In the genomic region with DNA sequence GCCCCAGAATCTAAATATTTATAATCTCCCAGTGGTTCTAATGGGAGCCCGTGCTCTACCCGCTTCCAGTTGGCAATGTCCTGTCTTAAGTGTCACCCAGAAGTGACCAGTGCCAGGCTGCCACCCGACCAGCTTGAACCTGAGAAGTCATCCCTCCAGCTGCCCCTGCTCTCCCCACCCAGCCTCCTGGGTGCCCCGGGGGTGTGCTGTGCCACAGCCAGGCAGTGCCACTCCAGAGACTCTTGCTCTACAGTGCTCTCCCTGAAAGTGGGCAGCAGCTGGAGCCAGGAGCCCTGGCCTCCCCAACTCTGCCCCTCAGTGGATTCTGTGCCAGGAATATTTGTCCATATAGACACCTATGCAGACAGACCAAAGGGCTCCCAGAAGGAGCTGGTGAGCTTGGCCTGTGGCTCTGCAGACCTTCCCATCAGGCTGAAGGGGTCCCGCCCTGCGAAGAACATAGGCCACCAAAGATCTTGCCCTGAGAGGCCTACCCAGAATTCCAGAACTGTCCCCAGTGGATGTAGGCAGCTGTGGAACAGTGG, we compare ENCODE assay signal across 17 cellular contexts. TPM values are rescaled to one million over a fixed set of nuclear protein-coding genes. Genes with fewer than 3 reads are reported as not detected.
DNase-seq lines count a peak whose midpoint lies in the region; ATAC-seq, FAIRE-seq and TF ChIP-seq lines count a peak whose summit lies in the region.
"Had no signal": no experiment of that assay in that cellular context is flagged by ENCODE, and none has a peak within 500 bp of the region (broad histone marks: within the 10 kb centered on the region; RNA-seq: fewer than 3 reads in every experiment).

No MANE protein-coding gene starts in this region.

- CTCF ChIA-PET in K562 (lab: Yijun Ruan, JAX; ENCODE audit: low intra/inter-chr PET ratio) = interaction anchor here (0.9 to 5.2 kb wide), 4 partner anchors 123 to 274 kb away, joined by 4 to 77 read pairs (median 21); no protein-coding TSS in a partner anchor
- CTCF ChIA-PET in activated CD4-positive, alpha-beta memory T cell treated with anti-CD3 and anti-CD28 coated beads, Interleukin-2, amount 10 ng/mL, durations not matched to agents 7 days and 5 days (lab: Charles Lee) = interaction anchor here (0.9 to 27.1 kb wide), 9 partner anchors 9 to 238 kb away, joined by 3 to 655 read pairs (median 10); partner anchors contain the start of genes AHCYL1 and GNAI3

- no peaks in the 10 kb centered on the region for H3K9me1 ChIP-seq in K562 (ENCODE audit: control insufficient read depth, insufficient read depth, low read length)

- H3K9me3 ChIP-seq in K562 (replicated peaks; ENCODE audit: control insufficient read depth, insufficient read depth, low read depth, low read length) = no peaks in the 10 kb centered on the region
- H3K9me3 ChIP-seq in kidney (ENCODE audit: control insufficient read depth in 1 of 2, low read length in 2 of 2) = no peaks in the 10 kb centered on the region
- H3K9me3 ChIP-seq in ovary = no peaks in the 10 kb centered on the region
- H3K9me3 ChIP-seq: Caco-2 had no signal

- H3K27ac ChIP-seq in KMS-11 (no peak overlapping the region), K562 (ENCODE audit: extremely low read depth, low read depth, low read length) (no peak overlapping the region), kidney (ENCODE audit: low read depth in 2 of 2, low read length in 2 of 2) (no peak overlapping the region), ovary (peak overlapping the region in 1 of 2 donors; percentile 4)
- H3K27ac ChIP-seq: HL-60 had no signal

- no peak for TF ChIP-seq RAD21 in K562 (CRISPR knock-in tag; conservative IDR thresholded peaks at IDR 0.05 in 1 of 2, IDR thresholded peaks at IDR 0.05 in 1 of 2)

- H3K27me3 Mint-ChIP-seq in activated CD4-positive, alpha-beta memory T cell treated with anti-CD3 and anti-CD28 coated beads, Interleukin-2, amount 10 ng/mL, durations not matched to agents 7 days and 5 days = peaks cover 7% of the 10 kb centered on the region

- TF ChIP-seq POLR2A in K562 (conservative IDR thresholded peaks at IDR 0.05) (no peak), ovary (IDR thresholded peaks at IDR 0.05) (no peak)

- no peak for TF ChIP-seq EP300 in K562 (IDR thresholded peaks at IDR 0.05; ENCODE audit: low read length)
- TF ChIP-seq EP300 in ovary (IDR thresholded peaks at IDR 0.05) = no peak

- BruUV-seq in K562 (replicated peaks; lab: Mats Ljungman, UMichigan) = no TSS peak

- ATAC-seq in K562 = no peak
- ATAC-seq: Panc1 had no signal

- H4K20me1 ChIP-seq in KMS-11 (ENCODE audit: insufficient read depth) (no peaks in the 10 kb centered on the region), K562 (replicated peaks; ENCODE audit: control insufficient read depth, insufficient read depth, low read length) (no peaks in the 10 kb centered on the region)

- TF ChIP-seq CTCF in KMS-11 (conservative IDR thresholded peaks at IDR 0.05; ENCODE audit: low read depth, low read length) = no peak
- no peak for TF ChIP-seq CTCF in K562 (IDR thresholded peaks at IDR 0.05 in 2 of 3, conservative IDR thresholded peaks at IDR 0.05 in 1 of 3; ENCODE audit: insufficient read depth in 2 of 3, low read depth in 1 of 3, low read length in 3 of 3)
- no peak for TF ChIP-seq CTCF in kidney (IDR thresholded peaks at IDR 0.05; ENCODE audit: borderline replicate concordance, extremely low read depth, insufficient read depth)
- TF ChIP-seq CTCF in ovary (IDR thresholded peaks at IDR 0.05) = no peak

- H3K27me3 ChIP-seq in KMS-11 (ENCODE audit: insufficient read depth, low read depth) = no peaks in the 10 kb centered on the region
- H3K27me3 ChIP-seq in K562 (ENCODE audit: control insufficient read depth in 2 of 2, insufficient read depth in 2 of 2, low read length in 2 of 2) = peaks cover 4 to 29% of the 10 kb centered on the region in 2 experiments
- H3K27me3 ChIP-seq in ovary = no peaks in the 10 kb centered on the region

- H3K4me2 ChIP-seq in KMS-11 (no peak overlapping the region), K562 (ENCODE audit: insufficient read depth, low read length) (no peak overlapping the region)

- 57% methylated on average over 6 of the region's 6 CpGs for WGBS in K562 (ENCODE audit: insufficient coverage, low coverage, missing lambda C conversion rate)
- 88 to 98% (median 89%) methylated on average over 5 to 6 of the region's 6 CpGs for WGBS in ovary, 3 donors

- peaks cover 20% of the 10 kb centered on the region for H3K4me1 ChIP-seq in KMS-11 (ENCODE audit: low read depth, poor library complexity, severe bottlenecking)
- peaks cover 11 to 12% of the 10 kb centered on the region in 2 experiments; a peak in 3 of 5 replicates for H3K4me1 ChIP-seq in K562 (replicated peaks in 1 of 2; ENCODE audit: control insufficient read depth in 2 of 2, insufficient read depth in 2 of 2, low read length in 2 of 2)
- H3K4me1 ChIP-seq in kidney (ENCODE audit: control insufficient read depth in 1 of 2, insufficient read depth in 1 of 2, low read depth in 1 of 2, low read length in 2 of 2) = peaks cover 3% of the 10 kb centered on the region in 2 donors
- H3K4me1 ChIP-seq in ovary (ENCODE audit: insufficient read depth) = no peaks in the 10 kb centered on the region
- H3K4me1 ChIP-seq: Caco-2 had no signal

- no peak overlapping the region for H3K4me3 Mint-ChIP-seq in activated CD4-positive, alpha-beta memory T cell treated with anti-CD3 and anti-CD28 coated beads, Interleukin-2, amount 10 ng/mL, durations not matched to agents 7 days and 5 days

- FAIRE-seq in K562 (lab: Jason Lieb, UNC) = no peak
- FAIRE-seq in kidney (lab: Jason Lieb, UNC) = no peak
- FAIRE-seq: H54 had no signal

- no peaks in the 10 kb centered on the region for H3K9me3 Mint-ChIP-seq in activated CD4-positive, alpha-beta memory T cell treated with anti-CD3 and anti-CD28 coated beads, Interleukin-2, amount 10 ng/mL, durations not matched to agents 7 days and 5 days

- POLR2A ChIA-PET in K562 (lab: Yijun Ruan, JAX) = interaction anchor here (0.5 to 10.2 kb wide), 4 partner anchors 207 to 233 kb away, joined by 3 to 99 read pairs (median 4); partner anchors contain the start of genes AHCYL1 and GNAI3
- POLR2A ChIA-PET in activated CD4-positive, alpha-beta memory T cell treated with anti-CD3 and anti-CD28 coated beads, Interleukin-2, amount 10 ng/mL, durations not matched to agents 7 days and 5 days (lab: Charles Lee) = interaction anchor here (2.5 to 9.0 kb wide), 4 partner anchors 133 to 226 kb away, joined by 10 to 71 read pairs (median 15); partner anchors contain the start of genes AHCYL1 and GNAI3

- no peaks in the 10 kb centered on the region for H3K79me2 ChIP-seq in KMS-11 (ENCODE audit: insufficient read depth, low read depth)
- no peaks in the 10 kb centered on the region for H3K79me2 ChIP-seq in K562 (ENCODE audit: control insufficient read depth, insufficient read depth, low read length)

- no peak overlapping the region for H3K27ac Mint-ChIP-seq in activated CD4-positive, alpha-beta memory T cell treated with anti-CD3 and anti-CD28 coated beads, Interleukin-2, amount 10 ng/mL, durations not matched to agents 7 days and 5 days

- H3K36me3 Mint-ChIP-seq in activated CD4-positive, alpha-beta memory T cell treated with anti-CD3 and anti-CD28 coated beads, Interleukin-2, amount 10 ng/mL, durations not matched to agents 7 days and 5 days (ENCODE audit: low read depth) = no peaks in the 10 kb centered on the region

- no peak overlapping the region for H3K4me3 ChIP-seq in KMS-11 (IDR thresholded peaks at IDR 0.05; ENCODE audit: insufficient read depth, low read depth, low read length)
- H3K4me3 ChIP-seq in K562 = no peak overlapping the region
- H3K4me3 ChIP-seq in kidney (ENCODE audit: low read length in 2 of 2) = no peak overlapping the region
- H3K4me3 ChIP-seq in ovary = no peak overlapping the region

- intact Hi-C loops in K562 (cut with micrococcal nuclease) (loop anchor here (1.0 kb wide), 3 partner anchors 54 to 226 kb away; no protein-coding TSS in a partner anchor), kidney (cut with DNase I) (loop anchor here (5.0 kb wide), 2 partner anchors 130 to 225 kb away; partner anchors contain the start of gene GNAI3), ovary (cut with DNase I) (loop anchor here (2.0 to 10.0 kb wide), 7 partner anchors 130 to 332 kb away; partner anchors contain the start of genes GNAI3 (in 3 of the 4) and CSF1 (in 1 of the 4))

- H3K36me3 ChIP-seq in KMS-11 (ENCODE audit: insufficient read depth) (no peaks in the 10 kb centered on the region), K562 (ENCODE audit: control insufficient read depth, insufficient read depth, low read length) (no peaks in the 10 kb centered on the region), kidney (ENCODE audit: control insufficient read depth in 1 of 2, insufficient read depth in 2 of 2, low read length in 2 of 2) (no peaks in the 10 kb centered on the region), ovary (no peaks in the 10 kb centered on the region)

- H2AFZ ChIP-seq in KMS-11 (ENCODE audit: low read depth) (peak overlapping the region; percentile 65; the same call in 1 of the 2 replicates), K562 (ENCODE audit: low read depth, low read length) (peak overlapping the region; percentile 66; the same call in 1 of the 2 replicates)

- DNase-seq in K562 (ENCODE audit: extremely low read depth in 1 of 4, low spot score in 3 of 4) (no peak), kidney (peak; percentile 60), ovary (peak in 3 of 5 donors; percentile 27 to 40 (median 32)), NCI-H2107 treated with DMSO at 0.1 percent for 48 hours (lab: John Stamatoyannopoulos, UW; ENCODE audit: unreplicated experiment) (no peak), SK-N-DZ (ENCODE audit: low spot score) (no peak), NCI-H1436 treated with DMSO at 0.1 percent for 48 hours (lab: John Stamatoyannopoulos, UW) (no peak)
- DNase-seq in activated CD4-positive, alpha-beta memory T cell treated with anti-CD3 and anti-CD28 coated beads, Interleukin-2, amount 10 ng/mL, durations not matched to agents 7 days and 5 days = no peak
- DNase-seq: Caco-2, DMS53, MM.1S, NCI-H1930, NCI-H510A had no signal

- in situ Hi-C loops in K562 (cut with MboI) = loop anchor here (5.0 kb wide), 1 partner anchor 130 kb away; no protein-coding TSS in a partner anchor

- H3K9ac ChIP-seq in KMS-11 (no peak overlapping the region), K562 (ENCODE audit: insufficient read depth in 1 of 2, low read depth in 2 of 2, low read length in 2 of 2) (0 out of 4 replicates have a peak overlapping the region, but pooled peaks of 1 of the 2 experiments have one; percentile 16), kidney (ENCODE audit: low read length in 2 of 2) (no peak overlapping the region)

- peaks cover 17% of the 10 kb centered on the region for H3K4me1 Mint-ChIP-seq in activated CD4-positive, alpha-beta memory T cell treated with anti-CD3 and anti-CD28 coated beads, Interleukin-2, amount 10 ng/mL, durations not matched to agents 7 days and 5 days

RNA-seq across cellular contexts. Expression of gene EPS8L3, which starts 9.0 kb away (rescaled TPM):
- not detected in 2 replicates for total RNA-seq in K562 (2011; cell fraction: chromatin; rRNA removed; ENCODE audit: low replicate concordance)
- not detected in 2 replicates for total RNA-seq in K562 (2011; cell fraction: nucleolus; rRNA removed)
- not detected in 2 replicates for total RNA-seq in K562 (2011; cell fraction: nucleoplasm; rRNA removed)
- total RNA-seq in K562 (2014; rRNA removed) = not detected in 2 replicates
- 0.15 TPM in 1 of 2 replicates, not detected in the other for total RNA-seq in K562 (2014; rRNA removed; fragmentation: Illumina TruSeq; extraction: Trizol)
- not detected in 2 replicates for total RNA-seq in K562 (2015; rRNA removed; fragmentation: Illumina TruSeq; extraction: Trizol)
- total RNA-seq in K562 (2021) = 0.42 and 0.51 TPM in 2 replicates
- polyA plus RNA-seq in K562 (2011; rRNA removed) = 0.13 and 0.14 TPM in 2 replicates
- 0.07 and 0.16 TPM in 2 replicates for polyA plus RNA-seq in K562 (2011; cell fraction: cytosol; rRNA removed)
- 0.81 and 1.8 TPM in 2 replicates for polyA plus RNA-seq in K562 (2011; cell fraction: nucleus; rRNA removed)
- polyA plus RNA-seq in K562 (2012) = 0.07 and 0.14 TPM in 2 replicates
- 0.09 and 0.61 TPM in 2 replicates for polyA plus RNA-seq in K562 (2014; fragmentation: Illumina TruSeq; extraction: Trizol)
- not detected for polyA plus RNA-seq in K562 (2014; fragmentation: Nextera tagmentation; extraction: Ambion mirVana)
- polyA plus RNA-seq in K562 (2014; rRNA removed) = 0.04 TPM in 1 of 2 replicates, not detected in the other
- not detected in 2 replicates for polyA minus RNA-seq in K562 (2011; rRNA and poly(A)+ RNA removed)
- polyA minus RNA-seq in K562 (2011; cell fraction: cytosol; rRNA and poly(A)+ RNA removed) = not detected in 2 replicates
- polyA minus RNA-seq in K562 (2011; cell fraction: nucleus; rRNA and poly(A)+ RNA removed) = not detected in 2 replicates
- total RNA-seq in kidney = 1.8 TPM
- polyA plus RNA-seq in kidney (ENCODE audit: insufficient read depth, low read depth, low replicate concordance) = not detected
- total RNA-seq in ovary = 1 to 10 TPM in 1 of 7 donors, under 1 TPM in 5, not detected in 1; 0.23 to 1.9 (median 0.56) TPM
- under 1 TPM in 1 of 2 donors, not detected in 1; 0.05 TPM for polyA plus RNA-seq in ovary
- 0.63 and 1.2 TPM in 2 replicates for polyA plus RNA-seq in SK-N-DZ (2014; cell fraction: cytosol; rRNA removed)
- 0.64 and 21.2 TPM in 2 replicates for polyA plus RNA-seq in SK-N-DZ (2014; cell fraction: nucleus; rRNA removed)
- total RNA-seq in activated CD4-positive, alpha-beta memory T cell treated with anti-CD3 and anti-CD28 coated beads, Interleukin-2, amount 10 ng/mL, durations not matched to agents 7 days and 5 days = not detected
- total RNA-seq: A673 had no signal

RNA-seq across cellular contexts. Expression of gene GSTM3, which starts 31.9 kb away (rescaled TPM):
- 1.2 and 1.8 TPM in 2 replicates for total RNA-seq in K562 (2011; cell fraction: chromatin; rRNA removed; ENCODE audit: low replicate concordance)
- 1.1 and 2.7 TPM in 2 replicates for total RNA-seq in K562 (2011; cell fraction: nucleolus; rRNA removed)
- 1.8 and 2.6 TPM in 2 replicates for total RNA-seq in K562 (2011; cell fraction: nucleoplasm; rRNA removed)
- total RNA-seq in K562 (2014; rRNA removed) (2.3 and 4.3 TPM in 2 replicates), K562 (2014; rRNA removed; fragmentation: Illumina TruSeq; extraction: Trizol) (5.5 and 7.2 TPM in 2 replicates), K562 (2015; rRNA removed; fragmentation: Illumina TruSeq; extraction: Trizol) (4.1 and 4.5 TPM in 2 replicates), K562 (2021) (3.9 and 5.7 TPM in 2 replicates), kidney (54.7 TPM), ovary (100 to 1,000 TPM in 5 of 7 donors, 10 to 100 TPM in 2; 75.8 to 278 (median 135) TPM)
- polyA plus RNA-seq in K562 (2011; rRNA removed) (17.5 and 22.3 TPM in 2 replicates), K562 (2014; fragmentation: Illumina TruSeq; extraction: Trizol) (8.9 and 9.5 TPM in 2 replicates), K562 (2014; fragmentation: Nextera tagmentation; extraction: Ambion mirVana) (10 to 100 TPM; 23.1 to 24.5 TPM), K562 (2014; rRNA removed) (8.9 and 9.4 TPM in 2 replicates), kidney (ENCODE audit: insufficient read depth, low read depth, low replicate concordance) (405 TPM), ovary (100 to 1,000 TPM; 229 to 234 TPM)
- 10.2 and 17.2 TPM in 2 replicates for polyA plus RNA-seq in K562 (2011; cell fraction: cytosol; rRNA removed)
- polyA plus RNA-seq in K562 (2011; cell fraction: nucleus; rRNA removed) = 5.5 and 10.1 TPM in 2 replicates
- polyA plus RNA-seq in K562 (2012) = 10.9 and 11.4 TPM in 2 replicates
- 8.5 and 12.1 TPM in 2 replicates for polyA minus RNA-seq in K562 (2011; rRNA and poly(A)+ RNA removed)
- polyA minus RNA-seq in K562 (2011; cell fraction: cytosol; rRNA and poly(A)+ RNA removed) = 2.6 and 5.3 TPM in 2 replicates
- 1.2 and 3.3 TPM in 2 replicates for polyA minus RNA-seq in K562 (2011; cell fraction: nucleus; rRNA and poly(A)+ RNA removed)
- polyA plus RNA-seq in SK-N-DZ (2014; cell fraction: cytosol; rRNA removed) = 127 and 135 TPM in 2 replicates
- polyA plus RNA-seq in SK-N-DZ (2014; cell fraction: nucleus; rRNA removed) = 72.0 and 83.5 TPM in 2 replicates
- under 1 TPM; 0.23 to 0.95 TPM for total RNA-seq in activated CD4-positive, alpha-beta memory T cell treated with anti-CD3 and anti-CD28 coated beads, Interleukin-2, amount 10 ng/mL, durations not matched to agents 7 days and 5 days

Comparison
In these comparisons a context has a peak if more than half of its experiments do, and no peak if none do; other contexts are left out.
1. DNase-seq: peak in kidney (single experiment) and ovary (3 of 5); none in K562 (0 of 4), NCI-H2107 treated with DMSO at 0.1 percent for 48 hours (single experiment), SK-N-DZ (single experiment), activated CD4-positive, alpha-beta memory T cell treated with anti-CD3 and anti-CD28 coated beads, Interleukin-2, amount 10 ng/mL, durations not matched to agents 7 days and 5 days (single experiment) and NCI-H1436 treated with DMSO at 0.1 percent for 48 hours (single experiment).